15 cellular contexts compared by ENCODE assay signal in genomic region chr7:51878869-51879268, GRCh38.
"Had no signal": no experiment of that assay in that cellular context is flagged by ENCODE, and none has a peak within 500 bp of the region (broad histone marks: within the 10 kb centered on the region; RNA-seq: fewer than 3 reads in every experiment).

No MANE protein-coding gene starts in this region.

- H3K36me3 ChIP-seq: stomach, thoracic aorta, transverse colon had no signal

- H3K9me3 ChIP-seq: stomach, thoracic aorta, transverse colon had no signal

- H3K36me3 Mint-ChIP-seq: naive thymus-derived CD4-positive, alpha-beta T cell had no signal

- H3K4me1 Mint-ChIP-seq: naive thymus-derived CD4-positive, alpha-beta T cell; nephron progenitor cell had no signal

- H3K27me3 Mint-ChIP-seq: dendritic cell treated with granulocyte-macrophage colony-stimulating factor and Interleukin-4, amounts not matched to agents 40 ng/mL and 50 ng/mL, for 4 days; naive thymus-derived CD4-positive, alpha-beta T cell had no signal

- H3K4me3 Mint-ChIP-seq: dendritic cell treated with granulocyte-macrophage colony-stimulating factor and Interleukin-4, amounts not matched to agents 40 ng/mL and 50 ng/mL, for 4 days; naive thymus-derived CD4-positive, alpha-beta T cell; nephron progenitor cell had no signal

- H3K27me3 ChIP-seq: foreskin keratinocyte, stomach, transverse colon had no signal

- DNase-seq: erythroblast; foreskin keratinocyte; kidney glomerular epithelial cell; naive thymus-derived CD4-positive, alpha-beta T cell; nephron progenitor cell; posterior cingulate gyrus; right cardiac atrium; small intestine; stimulated activated CD4-positive, alpha-beta T cell treated with anti-CD3 and anti-CD28 coated beads, Interleukin-12 subunit alpha, Interleukin-12 subunit beta, amount 100 ng/mL, for 4 hours; stimulated activated naive CD4-positive, alpha-beta T cell; stomach; substantia nigra; transverse colon had no signal

- ATAC-seq: foreskin keratinocyte; naive thymus-derived CD4-positive, alpha-beta T cell; right cardiac atrium had no signal

- H3K27ac Mint-ChIP-seq: dendritic cell treated with granulocyte-macrophage colony-stimulating factor and Interleukin-4, amounts not matched to agents 40 ng/mL and 50 ng/mL, for 4 days; naive thymus-derived CD4-positive, alpha-beta T cell; nephron progenitor cell had no signal

- H3K4me1 ChIP-seq: foreskin keratinocyte, stomach, transverse colon had no signal

- H3K27ac ChIP-seq: foreskin keratinocyte, stomach, thoracic aorta, transverse colon had no signal

- H3K4me3 ChIP-seq: stomach, thoracic aorta, transverse colon had no signal

- H3K9me3 Mint-ChIP-seq: nephron progenitor cell had no signal
